ENCODE assay signal across 1 cellular context in the genomic region with DNA sequence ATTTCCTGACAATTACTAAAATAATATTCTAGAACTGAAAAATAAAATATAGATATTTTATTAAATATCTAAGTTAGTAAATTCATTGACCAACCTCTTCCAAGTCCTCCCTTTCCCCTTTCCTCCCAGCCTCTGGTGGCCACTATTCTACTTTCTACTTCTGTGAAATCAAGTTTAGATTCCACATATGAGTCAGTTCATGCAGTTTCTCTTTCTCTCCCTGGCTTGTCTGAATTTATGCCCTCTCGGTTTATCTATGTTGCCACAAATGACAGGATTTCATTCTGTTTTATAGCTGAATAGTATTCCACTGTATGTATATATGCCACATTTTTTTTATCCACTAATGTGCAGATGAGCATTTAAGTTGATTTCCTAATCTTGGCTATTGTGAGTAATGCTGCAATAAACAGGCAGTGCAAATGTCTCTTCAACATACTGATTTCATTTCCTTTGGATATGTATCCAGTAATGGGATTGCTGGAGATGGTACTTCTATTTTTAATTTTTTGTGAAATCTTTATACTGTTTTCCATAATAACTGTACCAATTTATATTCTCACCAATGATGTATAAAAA.
TF ChIP-seq lines count a peak whose summit lies in the region.

No MANE protein-coding gene starts in this region.

TF ChIP-seq in GM12878, 131 proteins besides CTCF, POLR2A, EP300 and RAD21 (continued from another document):
- TF ChIP-seq, protein P1, sequence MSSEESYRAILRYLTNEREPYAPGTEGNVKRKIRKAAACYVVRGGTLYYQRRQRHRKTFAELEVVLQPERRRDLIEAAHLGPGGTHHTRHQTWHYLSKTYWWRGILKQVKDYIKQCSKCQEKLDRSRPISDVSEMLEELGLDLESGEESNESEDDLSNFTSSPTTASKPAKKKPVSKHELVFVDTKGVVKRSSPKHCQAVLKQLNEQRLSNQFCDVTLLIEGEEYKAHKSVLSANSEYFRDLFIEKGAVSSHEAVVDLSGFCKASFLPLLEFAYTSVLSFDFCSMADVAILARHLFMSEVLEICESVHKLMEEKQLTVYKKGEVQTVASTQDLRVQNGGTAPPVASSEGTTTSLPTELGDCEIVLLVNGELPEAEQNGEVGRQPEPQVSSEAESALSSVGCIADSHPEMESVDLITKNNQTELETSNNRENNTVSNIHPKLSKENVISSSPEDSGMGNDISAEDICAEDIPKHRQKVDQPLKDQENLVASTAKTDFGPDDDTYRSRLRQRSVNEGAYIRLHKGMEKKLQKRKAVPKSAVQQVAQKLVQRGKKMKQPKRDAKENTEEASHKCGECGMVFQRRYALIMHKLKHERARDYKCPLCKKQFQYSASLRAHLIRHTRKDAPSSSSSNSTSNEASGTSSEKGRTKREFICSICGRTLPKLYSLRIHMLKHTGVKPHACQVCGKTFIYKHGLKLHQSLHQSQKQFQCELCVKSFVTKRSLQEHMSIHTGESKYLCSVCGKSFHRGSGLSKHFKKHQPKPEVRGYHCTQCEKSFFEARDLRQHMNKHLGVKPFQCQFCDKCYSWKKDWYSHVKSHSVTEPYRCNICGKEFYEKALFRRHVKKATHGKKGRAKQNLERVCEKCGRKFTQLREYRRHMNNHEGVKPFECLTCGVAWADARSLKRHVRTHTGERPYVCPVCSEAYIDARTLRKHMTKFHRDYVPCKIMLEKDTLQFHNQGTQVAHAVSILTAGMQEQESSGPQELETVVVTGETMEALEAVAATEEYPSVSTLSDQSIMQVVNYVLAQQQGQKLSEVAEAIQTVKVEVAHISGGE (CRISPR knock-in tag; IDR thresholded peaks at IDR 0.05): no peak
- TF ChIP-seq, protein P2, sequence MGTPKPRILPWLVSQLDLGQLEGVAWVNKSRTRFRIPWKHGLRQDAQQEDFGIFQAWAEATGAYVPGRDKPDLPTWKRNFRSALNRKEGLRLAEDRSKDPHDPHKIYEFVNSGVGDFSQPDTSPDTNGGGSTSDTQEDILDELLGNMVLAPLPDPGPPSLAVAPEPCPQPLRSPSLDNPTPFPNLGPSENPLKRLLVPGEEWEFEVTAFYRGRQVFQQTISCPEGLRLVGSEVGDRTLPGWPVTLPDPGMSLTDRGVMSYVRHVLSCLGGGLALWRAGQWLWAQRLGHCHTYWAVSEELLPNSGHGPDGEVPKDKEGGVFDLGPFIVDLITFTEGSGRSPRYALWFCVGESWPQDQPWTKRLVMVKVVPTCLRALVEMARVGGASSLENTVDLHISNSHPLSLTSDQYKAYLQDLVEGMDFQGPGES (IDR thresholded peaks at IDR 0.05): no peak
- no peak for TF ChIP-seq TCF7 (IDR thresholded peaks at IDR 0.05; ENCODE audit: borderline replicate concordance)
- TF ChIP-seq RUNX3 (IDR thresholded peaks at IDR 0.05; ENCODE audit: low read length): peak; percentile 39
- no peak for TF ChIP-seq CHD4 (IDR thresholded peaks at IDR 0.05)
- peak in 1 of 2 experiments; percentile 22; a peak in 1 of 4 replicates for TF ChIP-seq ETV6 (conservative IDR thresholded peaks at IDR 0.05 in 1 of 2, IDR thresholded peaks at IDR 0.05 in 1 of 2; ENCODE audit: borderline replicate concordance in 1 of 2, low read depth in 1 of 2)
- peak; percentile 86 for TF ChIP-seq IRF4 (IDR thresholded peaks at IDR 0.05; ENCODE audit: low read depth, low read length)
- no peak for TF ChIP-seq SP1 (IDR thresholded peaks at IDR 0.05; ENCODE audit: low read depth, low read length)
- TF ChIP-seq NFIC (IDR thresholded peaks at IDR 0.05; ENCODE audit: low read depth, low read length): peak; percentile 69
- peak; percentile 34; the same call in 1 of the 2 replicates for TF ChIP-seq JUND (IDR thresholded peaks at IDR 0.05; ENCODE audit: low read depth, low read length)
- TF ChIP-seq, protein P3, sequence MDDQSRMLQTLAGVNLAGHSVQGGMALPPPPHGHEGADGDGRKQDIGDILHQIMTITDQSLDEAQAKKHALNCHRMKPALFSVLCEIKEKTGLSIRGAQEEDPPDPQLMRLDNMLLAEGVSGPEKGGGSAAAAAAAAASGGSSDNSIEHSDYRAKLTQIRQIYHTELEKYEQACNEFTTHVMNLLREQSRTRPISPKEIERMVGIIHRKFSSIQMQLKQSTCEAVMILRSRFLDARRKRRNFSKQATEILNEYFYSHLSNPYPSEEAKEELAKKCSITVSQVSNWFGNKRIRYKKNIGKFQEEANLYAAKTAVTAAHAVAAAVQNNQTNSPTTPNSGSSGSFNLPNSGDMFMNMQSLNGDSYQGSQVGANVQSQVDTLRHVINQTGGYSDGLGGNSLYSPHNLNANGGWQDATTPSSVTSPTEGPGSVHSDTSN (IDR thresholded peaks at IDR 0.05; ENCODE audit: insufficient replicate concordance, low read depth, low read length): no peak
- 0 out of 2 replicates have a peak, but pooled peaks have one; percentile 38 for TF ChIP-seq EED (IDR thresholded peaks at IDR 0.05; ENCODE audit: low read depth)
- no peak for TF ChIP-seq ZNF384 (IDR thresholded peaks at IDR 0.05; ENCODE audit: borderline replicate concordance, low read depth, low read length)
- TF ChIP-seq KAT2A (conservative IDR thresholded peaks at IDR 0.05; ENCODE audit: control insufficient read depth, low read depth, low read length): no peak
- no peak for TF ChIP-seq MXI1 (IDR thresholded peaks at IDR 0.05; ENCODE audit: low read depth, low read length)
- peak; percentile 6; the same call in 1 of the 2 replicates for TF ChIP-seq IKZF1 (conservative IDR thresholded peaks at IDR 0.05)
- no peak for TF ChIP-seq NR2C2 (IDR thresholded peaks at IDR 0.05; ENCODE audit: borderline replicate concordance, control insufficient read depth, insufficient read length, low read depth)
- no peak for TF ChIP-seq RCOR1 (conservative IDR thresholded peaks at IDR 0.05; ENCODE audit: low read depth, low read length)
- no peak for TF ChIP-seq NR2F1 (conservative IDR thresholded peaks at IDR 0.05)
- TF ChIP-seq KLF5 (IDR thresholded peaks at IDR 0.05; ENCODE audit: partially characterized antibody): no peak
- TF ChIP-seq JUNB (IDR thresholded peaks at IDR 0.05): peak; percentile 87
- no peak for TF ChIP-seq PML (IDR thresholded peaks at IDR 0.05; ENCODE audit: low read length)
- TF ChIP-seq IKZF2 (IDR thresholded peaks at IDR 0.05): peak; percentile 71 to 82; a peak in 3 of 4 replicates
- TF ChIP-seq, protein P4, sequence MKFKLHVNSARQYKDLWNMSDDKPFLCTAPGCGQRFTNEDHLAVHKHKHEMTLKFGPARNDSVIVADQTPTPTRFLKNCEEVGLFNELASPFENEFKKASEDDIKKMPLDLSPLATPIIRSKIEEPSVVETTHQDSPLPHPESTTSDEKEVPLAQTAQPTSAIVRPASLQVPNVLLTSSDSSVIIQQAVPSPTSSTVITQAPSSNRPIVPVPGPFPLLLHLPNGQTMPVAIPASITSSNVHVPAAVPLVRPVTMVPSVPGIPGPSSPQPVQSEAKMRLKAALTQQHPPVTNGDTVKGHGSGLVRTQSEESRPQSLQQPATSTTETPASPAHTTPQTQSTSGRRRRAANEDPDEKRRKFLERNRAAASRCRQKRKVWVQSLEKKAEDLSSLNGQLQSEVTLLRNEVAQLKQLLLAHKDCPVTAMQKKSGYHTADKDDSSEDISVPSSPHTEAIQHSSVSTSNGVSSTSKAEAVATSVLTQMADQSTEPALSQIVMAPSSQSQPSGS (IDR thresholded peaks at IDR 0.05; ENCODE audit: low read length): 0 out of 2 replicates have a peak, but pooled peaks have one; percentile 18
- TF ChIP-seq ZNF207 (IDR thresholded peaks at IDR 0.05; ENCODE audit: borderline replicate concordance): no peak
- TF ChIP-seq MYB (IDR thresholded peaks at IDR 0.05; ENCODE audit: borderline replicate concordance, low read depth, low read length): no peak
- TF ChIP-seq BCL11A (IDR thresholded peaks at IDR 0.05; ENCODE audit: low read depth, low read length): peak; percentile 65
- no peak for TF ChIP-seq FOXM1 (IDR thresholded peaks at IDR 0.05; ENCODE audit: low read depth, low read length)
- TF ChIP-seq, protein P5, sequence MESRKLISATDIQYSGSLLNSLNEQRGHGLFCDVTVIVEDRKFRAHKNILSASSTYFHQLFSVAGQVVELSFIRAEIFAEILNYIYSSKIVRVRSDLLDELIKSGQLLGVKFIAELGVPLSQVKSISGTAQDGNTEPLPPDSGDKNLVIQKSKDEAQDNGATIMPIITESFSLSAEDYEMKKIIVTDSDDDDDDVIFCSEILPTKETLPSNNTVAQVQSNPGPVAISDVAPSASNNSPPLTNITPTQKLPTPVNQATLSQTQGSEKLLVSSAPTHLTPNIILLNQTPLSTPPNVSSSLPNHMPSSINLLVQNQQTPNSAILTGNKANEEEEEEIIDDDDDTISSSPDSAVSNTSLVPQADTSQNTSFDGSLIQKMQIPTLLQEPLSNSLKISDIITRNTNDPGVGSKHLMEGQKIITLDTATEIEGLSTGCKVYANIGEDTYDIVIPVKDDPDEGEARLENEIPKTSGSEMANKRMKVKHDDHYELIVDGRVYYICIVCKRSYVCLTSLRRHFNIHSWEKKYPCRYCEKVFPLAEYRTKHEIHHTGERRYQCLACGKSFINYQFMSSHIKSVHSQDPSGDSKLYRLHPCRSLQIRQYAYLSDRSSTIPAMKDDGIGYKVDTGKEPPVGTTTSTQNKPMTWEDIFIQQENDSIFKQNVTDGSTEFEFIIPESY (IDR thresholded peaks at IDR 0.05): no peak
- TF ChIP-seq HDAC6 (IDR thresholded peaks at IDR 0.05; ENCODE audit: unreplicated experiment): no peak
- 0 out of 2 replicates have a peak, but pooled peaks have one; percentile 23 for TF ChIP-seq CBX5 (IDR thresholded peaks at IDR 0.05; ENCODE audit: low read depth)
- TF ChIP-seq, protein P6, sequence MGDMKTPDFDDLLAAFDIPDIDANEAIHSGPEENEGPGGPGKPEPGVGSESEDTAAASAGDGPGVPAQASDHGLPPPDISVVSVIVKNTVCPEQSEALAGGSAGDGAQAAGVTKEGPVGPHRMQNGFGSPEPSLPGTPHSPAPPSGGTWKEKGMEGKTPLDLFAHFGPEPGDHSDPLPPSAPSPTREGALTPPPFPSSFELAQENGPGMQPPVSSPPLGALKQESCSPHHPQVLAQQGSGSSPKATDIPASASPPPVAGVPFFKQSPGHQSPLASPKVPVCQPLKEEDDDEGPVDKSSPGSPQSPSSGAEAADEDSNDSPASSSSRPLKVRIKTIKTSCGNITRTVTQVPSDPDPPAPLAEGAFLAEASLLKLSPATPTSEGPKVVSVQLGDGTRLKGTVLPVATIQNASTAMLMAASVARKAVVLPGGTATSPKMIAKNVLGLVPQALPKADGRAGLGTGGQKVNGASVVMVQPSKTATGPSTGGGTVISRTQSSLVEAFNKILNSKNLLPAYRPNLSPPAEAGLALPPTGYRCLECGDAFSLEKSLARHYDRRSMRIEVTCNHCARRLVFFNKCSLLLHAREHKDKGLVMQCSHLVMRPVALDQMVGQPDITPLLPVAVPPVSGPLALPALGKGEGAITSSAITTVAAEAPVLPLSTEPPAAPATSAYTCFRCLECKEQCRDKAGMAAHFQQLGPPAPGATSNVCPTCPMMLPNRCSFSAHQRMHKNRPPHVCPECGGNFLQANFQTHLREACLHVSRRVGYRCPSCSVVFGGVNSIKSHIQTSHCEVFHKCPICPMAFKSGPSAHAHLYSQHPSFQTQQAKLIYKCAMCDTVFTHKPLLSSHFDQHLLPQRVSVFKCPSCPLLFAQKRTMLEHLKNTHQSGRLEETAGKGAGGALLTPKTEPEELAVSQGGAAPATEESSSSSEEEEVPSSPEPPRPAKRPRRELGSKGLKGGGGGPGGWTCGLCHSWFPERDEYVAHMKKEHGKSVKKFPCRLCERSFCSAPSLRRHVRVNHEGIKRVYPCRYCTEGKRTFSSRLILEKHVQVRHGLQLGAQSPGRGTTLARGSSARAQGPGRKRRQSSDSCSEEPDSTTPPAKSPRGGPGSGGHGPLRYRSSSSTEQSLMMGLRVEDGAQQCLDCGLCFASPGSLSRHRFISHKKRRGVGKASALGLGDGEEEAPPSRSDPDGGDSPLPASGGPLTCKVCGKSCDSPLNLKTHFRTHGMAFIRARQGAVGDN (IDR thresholded peaks at IDR 0.05): no peak
